In the genomic region with DNA sequence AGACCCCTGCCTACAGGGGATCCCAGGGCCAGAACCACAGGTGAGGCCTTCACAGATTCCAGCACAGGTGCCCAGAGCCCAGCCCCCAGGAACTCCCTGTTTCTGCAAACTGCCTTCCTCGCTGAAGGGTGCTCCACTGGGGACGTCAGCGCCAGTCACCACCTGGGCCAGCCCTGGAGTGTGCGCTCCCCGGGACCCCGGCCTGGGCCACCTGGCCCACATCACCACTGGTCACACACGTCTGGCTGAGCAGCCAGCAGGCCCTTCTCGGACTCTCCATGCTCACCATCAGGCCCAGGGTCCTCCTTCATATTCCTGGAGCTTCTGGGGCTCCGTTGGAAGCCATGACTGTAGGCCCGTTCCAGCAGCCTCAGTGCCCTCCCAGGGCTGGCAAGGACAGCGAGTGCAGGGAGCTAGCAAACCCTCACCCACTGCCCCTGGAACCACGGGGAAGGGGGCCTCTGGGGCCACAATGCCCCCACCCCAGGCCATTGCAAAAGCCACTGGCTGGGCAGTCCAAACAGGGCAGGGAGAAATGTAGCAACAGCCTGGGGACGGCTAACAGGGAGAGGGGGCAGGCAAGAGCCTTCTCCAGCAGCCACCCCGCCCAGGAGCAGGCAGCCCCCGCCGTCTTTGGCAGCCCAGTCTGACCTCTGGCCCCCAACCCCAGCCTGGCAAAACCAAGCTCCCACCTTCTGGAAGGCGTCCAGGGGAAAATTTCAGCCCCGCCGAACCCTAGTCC, we compare ENCODE assay signal across 9 cellular contexts. TPM values are rescaled to one million over a fixed set of nuclear protein-coding genes. Genes with fewer than 3 reads are reported as not detected.
DNase-seq lines count a peak whose midpoint lies in the region; ATAC-seq and TF ChIP-seq lines count a peak whose summit lies in the region.
"Had no signal": no experiment of that assay in that cellular context is flagged by ENCODE, and none has a peak within 500 bp of the region (broad histone marks: within the 10 kb centered on the region; RNA-seq: fewer than 3 reads in every experiment).

No MANE protein-coding gene starts in this region.

- RAD21 ChIA-PET in HCT116 (lab: Charles Lee; ENCODE audit: low non-redundant PET in 1 of 2, low total read pairs in 2 of 2, uncharacterized antibody in 2 of 2, unreplicated experiment in 2 of 2), result no interaction called here

- H4K20me1 ChIP-seq in HCT116 (ENCODE audit: insufficient read depth), result no peaks in the 10 kb centered on the region

- intact Hi-C loops in HCT116 (cut with micrococcal nuclease), result loop anchor here (2.0 kb wide), 1 partner anchor 15 kb away; no protein-coding TSS in a partner anchor
- intact Hi-C loops in left cardiac atrium (cut with DNase I), result no loop called here

- H3K27me3 ChIP-seq in HCT116 (ENCODE audit: insufficient read depth, low read length), result no peaks in the 10 kb centered on the region
- H3K27me3 ChIP-seq in skeletal muscle tissue (ENCODE audit: control insufficient read depth in 3 of 3, insufficient read depth in 3 of 3, low read length in 3 of 3), result no peaks in the 10 kb centered on the region

- POLR2A ChIA-PET in HCT116 (lab: Charles Lee), result no interaction called here

- H3K4me3 ChIP-seq in HCT116 (replicated peaks in 1 of 2; ENCODE audit: low read depth in 1 of 2, low read length in 2 of 2), result peak overlapping the region; percentile 81 to 89
- peak overlapping the region; percentile 62 to 81 (median 74) for H3K4me3 ChIP-seq in skeletal muscle tissue (ENCODE audit: low read length in 3 of 3)

- H3K9ac ChIP-seq in HCT116 (ENCODE audit: low read length), result peak overlapping the region; percentile 91
- H3K9ac ChIP-seq in skeletal muscle tissue (ENCODE audit: low read depth in 1 of 3, low read length in 3 of 3), result peak overlapping the region; percentile 72 to 89 (median 80)

- no peaks in the 10 kb centered on the region for H3K36me3 ChIP-seq in HCT116 (ENCODE audit: control insufficient read depth in 1 of 2, insufficient read depth in 2 of 2, low read length in 2 of 2)
- no peaks in the 10 kb centered on the region for H3K36me3 ChIP-seq in skeletal muscle tissue (ENCODE audit: control insufficient read depth in 3 of 3, insufficient read depth in 3 of 3, low read length in 3 of 3)

- CTCF ChIA-PET in HCT116 (lab: Charles Lee), result interaction anchor here (1.4 kb wide), 1 partner anchor 15 kb away, joined by 6 read pairs; no protein-coding TSS in a partner anchor

- TF ChIP-seq CTCF in HCT116 (IDR thresholded peaks at IDR 0.05 in 2 of 3, conservative IDR thresholded peaks at IDR 0.05 in 1 of 3; ENCODE audit: borderline replicate concordance in 1 of 3, insufficient read depth in 1 of 3, low read depth in 2 of 3, low read length in 2 of 3) (no peak), VCaP (conservative IDR thresholded peaks at IDR 0.05) (no peak), GM10266 (IDR thresholded peaks at IDR 0.05; ENCODE audit: control insufficient read depth, insufficient read depth, low read depth, missing control alignments) (no peak)

- H3K79me2 ChIP-seq in HCT116 (ENCODE audit: insufficient read depth, low read length), result peaks cover 38% of the 10 kb centered on the region

- H3K4me2 ChIP-seq in HCT116 (ENCODE audit: low read length), result peak overlapping the region; percentile 97

- no peak for ATAC-seq in HCT116
- ATAC-seq in left cardiac atrium, result no peak

- no peak overlapping the region for H2AFZ ChIP-seq in HCT116 (ENCODE audit: low read depth, low read length, poor library complexity, severe bottlenecking)

- no peak for TF ChIP-seq RAD21 in HCT116 (IDR thresholded peaks at IDR 0.05; ENCODE audit: low read depth)

- TF ChIP-seq POLR2A in HCT116 (IDR thresholded peaks at IDR 0.05; ENCODE audit: borderline replicate concordance, extremely low read depth, insufficient read depth, insufficient read length), result no peak

- DNase-seq in HCT116 (ENCODE audit: low read depth, low spot score) (no peak), left cardiac atrium (peak; percentile 34), NCI-H524 treated with DMSO at 0.1 percent for 48 hours (lab: John Stamatoyannopoulos, UW) (no peak), GM10266 (ENCODE audit: extremely low spot score) (no peak), DMS79 (lab: John Stamatoyannopoulos, UW) (no peak), amniotic stem cell (lab: John Stamatoyannopoulos, UW) (no peak)

- BruUV-seq in HCT116 (replicated peaks; lab: Mats Ljungman, UMichigan), result TSS peak; percentile 49

- H3K4me1 ChIP-seq in HCT116 (ENCODE audit: control insufficient read depth in 1 of 2, insufficient read depth in 2 of 2, low read length in 2 of 2) (peaks cover 27 to 38% of the 10 kb centered on the region in 2 experiments), skeletal muscle tissue (ENCODE audit: control insufficient read depth in 3 of 3, insufficient read depth in 3 of 3, low read length in 3 of 3) (peaks cover 29 to 59% (median 48%) of the 10 kb centered on the region in 3 donors)

- H3K27ac ChIP-seq in HCT116 (ENCODE audit: low read depth, low read length) (peak overlapping the region; percentile 86), VCaP (peak overlapping the region; percentile 83; the same call in 1 of the 2 replicates), skeletal muscle tissue (ENCODE audit: low read depth, low read length) (peak overlapping the region; percentile 91)

- H3K9me3 ChIP-seq in HCT116 (ENCODE audit: control insufficient read depth in 1 of 2, insufficient read depth in 1 of 2, low read depth in 1 of 2, low read length in 2 of 2), result no peaks in the 10 kb centered on the region
- H3K9me3 ChIP-seq in skeletal muscle tissue (ENCODE audit: control insufficient read depth in 3 of 3, low read length in 3 of 3), result no peaks in the 10 kb centered on the region

- no peaks in the 10 kb centered on the region for H3K9me2 ChIP-seq in HCT116 (ENCODE audit: insufficient read depth)

TF ChIP-seq in HCT116, 20 proteins besides CTCF, POLR2A, EP300 and RAD21:
- TF ChIP-seq POLR2AphosphoS5 (IDR thresholded peaks at IDR 0.05; ENCODE audit: low read depth, low read length) (no peak), SIN3A (IDR thresholded peaks at IDR 0.05; ENCODE audit: low read depth) (no peak), EZH2 (IDR thresholded peaks at IDR 0.05) (no peak), YY1 (IDR thresholded peaks at IDR 0.05; ENCODE audit: extremely low read depth, insufficient replicate concordance, low read depth, low read length) (no peak), ZNF274 (IDR thresholded peaks at IDR 0.05; ENCODE audit: low read depth, low read length) (no peak), EGR1 (IDR thresholded peaks at IDR 0.05; ENCODE audit: low read depth) (no peak), ATF3 (IDR thresholded peaks at IDR 0.05) (no peak)
- TF ChIP-seq, protein P1, sequence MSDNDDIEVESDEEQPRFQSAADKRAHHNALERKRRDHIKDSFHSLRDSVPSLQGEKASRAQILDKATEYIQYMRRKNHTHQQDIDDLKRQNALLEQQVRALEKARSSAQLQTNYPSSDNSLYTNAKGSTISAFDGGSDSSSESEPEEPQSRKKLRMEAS (IDR thresholded peaks at IDR 0.05), result no peak
- TF ChIP-seq, protein P2, sequence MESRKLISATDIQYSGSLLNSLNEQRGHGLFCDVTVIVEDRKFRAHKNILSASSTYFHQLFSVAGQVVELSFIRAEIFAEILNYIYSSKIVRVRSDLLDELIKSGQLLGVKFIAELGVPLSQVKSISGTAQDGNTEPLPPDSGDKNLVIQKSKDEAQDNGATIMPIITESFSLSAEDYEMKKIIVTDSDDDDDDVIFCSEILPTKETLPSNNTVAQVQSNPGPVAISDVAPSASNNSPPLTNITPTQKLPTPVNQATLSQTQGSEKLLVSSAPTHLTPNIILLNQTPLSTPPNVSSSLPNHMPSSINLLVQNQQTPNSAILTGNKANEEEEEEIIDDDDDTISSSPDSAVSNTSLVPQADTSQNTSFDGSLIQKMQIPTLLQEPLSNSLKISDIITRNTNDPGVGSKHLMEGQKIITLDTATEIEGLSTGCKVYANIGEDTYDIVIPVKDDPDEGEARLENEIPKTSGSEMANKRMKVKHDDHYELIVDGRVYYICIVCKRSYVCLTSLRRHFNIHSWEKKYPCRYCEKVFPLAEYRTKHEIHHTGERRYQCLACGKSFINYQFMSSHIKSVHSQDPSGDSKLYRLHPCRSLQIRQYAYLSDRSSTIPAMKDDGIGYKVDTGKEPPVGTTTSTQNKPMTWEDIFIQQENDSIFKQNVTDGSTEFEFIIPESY (IDR thresholded peaks at IDR 0.05; ENCODE audit: extremely low read depth, insufficient replicate concordance, low read length), result no peak

RNA-seq across cellular contexts. Expression of gene AGPAT2, which starts 1.3 kb away (rescaled TPM):
- total RNA-seq in HCT116 (2021; ENCODE audit: unreplicated experiment), result 86.0 TPM
- 84.7 and 91.2 TPM in 2 replicates for polyA plus RNA-seq in HCT116 (2012)
- 100 to 1,000 TPM; 154 TPM for total RNA-seq in left cardiac atrium
- 27.1 TPM for total RNA-seq in skeletal muscle tissue

RNA-seq across cellular contexts. Expression of gene EGFL7, which starts 23.2 kb away (rescaled TPM):
- 82.0 TPM for total RNA-seq in HCT116 (2021; ENCODE audit: unreplicated experiment)
- polyA plus RNA-seq in HCT116 (2012), result 87.5 and 89.7 TPM in 2 replicates
- total RNA-seq in left cardiac atrium, result 100 to 1,000 TPM in 1 of 2 donors, 10 to 100 TPM in 1; 86.6 to 138 TPM
- total RNA-seq in skeletal muscle tissue, result 51.7 TPM

RNA-seq across cellular contexts. Expression of gene DIPK1B, which starts 26.4 kb away (rescaled TPM):
- total RNA-seq in HCT116 (2021; ENCODE audit: unreplicated experiment) (15.6 TPM), left cardiac atrium (10 to 100 TPM; 23.2 to 35.2 TPM), skeletal muscle tissue (11.0 TPM)
- 13.9 and 14.7 TPM in 2 replicates for polyA plus RNA-seq in HCT116 (2012)

RNA-seq across cellular contexts. Expression of gene LCN10, which starts 56.8 kb away (rescaled TPM):
- total RNA-seq in HCT116 (2021; ENCODE audit: unreplicated experiment), result not detected
- polyA plus RNA-seq in HCT116 (2012), result 0.07 TPM in 1 of 2 replicates, not detected in the other
- total RNA-seq in left cardiac atrium, result 10 to 100 TPM in 1 of 2 donors, 1 to 10 TPM in 1; 9.3 to 20.1 TPM
- total RNA-seq in skeletal muscle tissue, result 2.1 TPM
- total RNA-seq: SK-MEL-5 had no signal
